2 cellular contexts compared by ENCODE assay signal in genomic region chr20:3044336-3044965, GRCh38.
TF ChIP-seq lines count a peak whose summit lies in the region.

No MANE protein-coding gene starts in this region.

TF ChIP-seq in IMR-90, 13 proteins besides CTCF, POLR2A, EP300 and RAD21:
- TF ChIP-seq MAFK (IDR thresholded peaks at IDR 0.05; ENCODE audit: low read depth, low read length) (no peak), MAZ (IDR thresholded peaks at IDR 0.05; ENCODE audit: borderline replicate concordance, low read depth, low read length) (no peak), ELK1 (IDR thresholded peaks at IDR 0.05; ENCODE audit: borderline replicate concordance, low read depth, low read length) (no peak), BHLHE40 (IDR thresholded peaks at IDR 0.05; ENCODE audit: low read depth, low read length) (no peak), NFE2L2 (IDR thresholded peaks at IDR 0.05; ENCODE audit: low read depth, low read length) (no peak)

TF ChIP-seq in H1, 55 proteins besides CTCF, POLR2A, EP300 and RAD21:
- TF ChIP-seq TEAD4 (IDR thresholded peaks at IDR 0.05; ENCODE audit: low read depth, low read length): no peak
- TF ChIP-seq JUND (IDR thresholded peaks at IDR 0.05; ENCODE audit: low read length): no peak
- TF ChIP-seq USF2 (IDR thresholded peaks at IDR 0.05; ENCODE audit: low read length): no peak
- TF ChIP-seq SP4 (IDR thresholded peaks at IDR 0.05; ENCODE audit: low read length): no peak
- no peak for TF ChIP-seq TCF12 (IDR thresholded peaks at IDR 0.05; ENCODE audit: low read depth, low read length)
- TF ChIP-seq BCL11A (IDR thresholded peaks at IDR 0.05; ENCODE audit: low read depth in 2 of 2, low read length in 2 of 2): no peak
- TF ChIP-seq CHD1 (IDR thresholded peaks at IDR 0.05; ENCODE audit: low read depth, low read length): no peak
- no peak for TF ChIP-seq SAP30 (IDR thresholded peaks at IDR 0.05; ENCODE audit: insufficient read depth, insufficient replicate concordance, low read length)
- no peak for TF ChIP-seq POU5F1 (IDR thresholded peaks at IDR 0.05; ENCODE audit: low read depth, low read length)
- TF ChIP-seq SP1 (IDR thresholded peaks at IDR 0.05; ENCODE audit: low read depth, low read length): no peak
- TF ChIP-seq MAFK (IDR thresholded peaks at IDR 0.05; ENCODE audit: low read depth, low read length): no peak
- no peak for TF ChIP-seq KDM4A (IDR thresholded peaks at IDR 0.05; ENCODE audit: low read depth, low read length, severe bottlenecking)
- no peak for TF ChIP-seq CHD7 (IDR thresholded peaks at IDR 0.05; ENCODE audit: insufficient replicate concordance, low read length)
